In the genomic region with DNA sequence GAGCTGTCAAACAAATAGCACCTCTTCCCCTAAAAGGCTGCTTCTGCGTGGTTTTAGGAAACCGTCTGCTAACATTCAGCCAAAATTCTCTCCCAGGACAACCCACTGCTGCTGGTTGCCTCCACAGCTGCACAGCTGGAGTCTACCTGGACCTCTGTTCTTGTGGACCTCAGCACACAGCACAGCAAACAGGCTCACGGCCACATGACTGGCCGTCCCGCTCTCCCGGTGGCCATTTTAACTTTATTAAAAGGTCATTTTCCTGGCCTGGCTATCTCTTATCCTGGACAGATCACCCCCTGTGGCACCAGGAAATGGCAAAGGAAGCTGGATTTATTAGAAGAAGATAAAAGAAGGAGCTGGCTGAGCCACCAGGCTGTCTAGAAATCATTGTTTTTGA, we compare ENCODE assay signal across 30 cellular contexts. TPM values are rescaled to one million over a fixed set of nuclear protein-coding genes. Genes with fewer than 3 reads are reported as not detected.
A peak's percentile ranks its signal among the peaks of the same experiment; 100 is the strongest.
DNase-seq lines count a peak whose midpoint lies in the region; ATAC-seq and TF ChIP-seq lines count a peak whose summit lies in the region.
"Had no signal": no experiment of that assay in that cellular context is flagged by ENCODE, and none has a peak within 500 bp of the region (broad histone marks: within the 10 kb centered on the region; RNA-seq: fewer than 3 reads in every experiment).

No MANE protein-coding gene starts in this region.

- TF ChIP-seq EP300 in gastroesophageal sphincter (IDR thresholded peaks at IDR 0.05): no peak

- no peaks in the 10 kb centered on the region for H3K4me1 Mint-ChIP-seq in activated CD8-positive, alpha-beta T cell treated with anti-CD3 and anti-CD28 coated beads, Interleukin-2, amount 10 ng/mL, durations not matched to agents 7 days and 5 days (ENCODE audit: low read depth)

- H3K27me3 Mint-ChIP-seq in activated CD8-positive, alpha-beta T cell treated with anti-CD3 and anti-CD28 coated beads, Interleukin-2, amount 10 ng/mL, durations not matched to agents 7 days and 5 days (ENCODE audit: low read depth): peaks cover 2% of the 10 kb centered on the region
- H3K27me3 Mint-ChIP-seq: activated naive CD8-positive, alpha-beta T cell; type B pancreatic cell had no signal

- no peak for ATAC-seq in Panc1
- no peak for ATAC-seq in gastroesophageal sphincter
- ATAC-seq in gastrocnemius medialis: no peak
- no peak for ATAC-seq in HG03097 (IDR thresholded peaks at IDR 0.05; ENCODE audit: low FRiP score, unreplicated experiment)
- ATAC-seq in activated CD8-positive, alpha-beta T cell treated with anti-CD3 and anti-CD28 coated beads, Interleukin-2, amount 10 ng/mL, durations not matched to agents 7 days and 5 days: no peak
- ATAC-seq: effector memory CD8-positive, alpha-beta T cell; esophagus mucosa; foreskin keratinocyte had no signal

- DNase-seq in Panc1 (ENCODE audit: low read depth, low spot score): no peak
- no peak for DNase-seq in gastrocnemius medialis
- DNase-seq in NCI-H2171 (lab: John Stamatoyannopoulos, UW): no peak
- DNase-seq in SKM-1 (lab: John Stamatoyannopoulos, UW; ENCODE audit: unreplicated experiment): no peak
- DNase-seq in activated CD8-positive, alpha-beta T cell treated with anti-CD3 and anti-CD28 coated beads, Interleukin-2, amount 10 ng/mL, durations not matched to agents 7 days and 5 days: no peak
- DNase-seq: activated CD4-positive, alpha-beta T cell treated with anti-CD3 and anti-CD28 coated beads for 4 hours; activated effector memory CD4-positive, alpha-beta T cell treated with Interleukin-2 at 50 U/mL for 16 hours; cortex of kidney; DMS153; effector memory CD8-positive, alpha-beta T cell; foreskin keratinocyte; KBM-7; kidney glomerular epithelial cell; NCI-H1092; NCI-H1694 treated with DMSO at 0.1 percent for 48 hours; NCI-H2171 treated with DMSO at 0.1 percent for 48 hours; NCI-H510A; nephron progenitor cell; retina; spleen; stimulated activated CD8-positive, alpha-beta memory T cell treated with anti-CD3 and anti-CD28 coated beads, Interleukin-4, amount 100 ng/mL, for 48 hours had no signal

- CTCF ChIA-PET in Panc1 (lab: Charles Lee): interaction anchor here (0.7 kb wide), 1 partner anchor 24 kb away, joined by 6 read pairs; no protein-coding TSS in a partner anchor
- CTCF ChIA-PET in activated CD8-positive, alpha-beta T cell treated with anti-CD3 and anti-CD28 coated beads, Interleukin-2, amount 10 ng/mL, durations not matched to agents 7 days and 5 days (lab: Charles Lee): no interaction called here

- intact Hi-C loops in Panc1 (cut with micrococcal nuclease; ENCODE audit: unreplicated experiment) (no loop called here), gastrocnemius medialis (cut with DNase I; ENCODE audit: low total_unique reads) (no loop called here)

- WGBS in gastroesophageal sphincter (ENCODE audit: low coverage in 1 of 2), 2 donors: 42 to 55% methylated on average over 2 to 6 of the region's 6 CpGs

- H3K27me3 ChIP-seq in Panc1 (ENCODE audit: control insufficient read depth, insufficient read depth, low read length) (no peaks in the 10 kb centered on the region), gastroesophageal sphincter (no peaks in the 10 kb centered on the region), gastrocnemius medialis (no peaks in the 10 kb centered on the region)
- H3K27me3 ChIP-seq: cardiac muscle cell, hepatocyte, spleen had no signal

- POLR2A ChIA-PET in Panc1 (lab: Charles Lee): no interaction called here
- POLR2A ChIA-PET in activated CD8-positive, alpha-beta T cell treated with anti-CD3 and anti-CD28 coated beads, Interleukin-2, amount 10 ng/mL, durations not matched to agents 7 days and 5 days (lab: Charles Lee): no interaction called here

- H3K27ac Mint-ChIP-seq in activated CD8-positive, alpha-beta T cell treated with anti-CD3 and anti-CD28 coated beads, Interleukin-2, amount 10 ng/mL, durations not matched to agents 7 days and 5 days: no peak overlapping the region
- H3K27ac Mint-ChIP-seq: activated naive CD8-positive, alpha-beta T cell; effector memory CD8-positive, alpha-beta T cell; nephron progenitor cell; T-helper 2 cell treated with Interferon-gamma antibody and Interleukin-4, amounts not matched to agents 5 μg/mL and 100 μg/mL, for 36 hours; type B pancreatic cell had no signal

- no TSS peak for BruUV-seq in Panc1 (replicated peaks; lab: Mats Ljungman, UMichigan)

- H3K36me3 ChIP-seq in Panc1 (ENCODE audit: control insufficient read depth, insufficient read depth, low read length) (no peaks in the 10 kb centered on the region), gastroesophageal sphincter (no peaks in the 10 kb centered on the region), gastrocnemius medialis (no peaks in the 10 kb centered on the region)
- H3K36me3 ChIP-seq: cardiac muscle cell, spleen had no signal

- TF ChIP-seq CTCF in Panc1 (IDR thresholded peaks at IDR 0.05) (no peak), VCaP (conservative IDR thresholded peaks at IDR 0.05) (no peak), gastroesophageal sphincter (IDR thresholded peaks at IDR 0.05) (no peak), gastrocnemius medialis (IDR thresholded peaks at IDR 0.05 in 4 of 5, conservative IDR thresholded peaks at IDR 0.05 in 1 of 5) (no peak)

- H3K36me3 Mint-ChIP-seq in activated CD8-positive, alpha-beta T cell treated with anti-CD3 and anti-CD28 coated beads, Interleukin-2, amount 10 ng/mL, durations not matched to agents 7 days and 5 days (ENCODE audit: low read depth): no peaks in the 10 kb centered on the region
- H3K36me3 Mint-ChIP-seq: activated naive CD8-positive, alpha-beta T cell had no signal

- no peaks in the 10 kb centered on the region for H3K9me3 ChIP-seq in Panc1 (ENCODE audit: control insufficient read depth, insufficient read depth, low read depth, low read length)
- no peaks in the 10 kb centered on the region for H3K9me3 ChIP-seq in gastroesophageal sphincter
- H3K9me3 ChIP-seq in gastrocnemius medialis: no peaks in the 10 kb centered on the region
- H3K9me3 ChIP-seq: spleen had no signal

- no peak overlapping the region for H3K4me3 Mint-ChIP-seq in activated CD8-positive, alpha-beta T cell treated with anti-CD3 and anti-CD28 coated beads, Interleukin-2, amount 10 ng/mL, durations not matched to agents 7 days and 5 days
- H3K4me3 Mint-ChIP-seq: activated naive CD8-positive, alpha-beta T cell; effector memory CD8-positive, alpha-beta T cell; nephron progenitor cell; T-helper 2 cell treated with Interferon-gamma antibody and Interleukin-4, amounts not matched to agents 5 μg/mL and 100 μg/mL, for 36 hours; type B pancreatic cell had no signal

- H3K4me1 ChIP-seq in Panc1 (ENCODE audit: control insufficient read depth, insufficient read depth, low read length) (peaks cover 11% of the 10 kb centered on the region), gastroesophageal sphincter (peaks cover 33 to 100% (median 37%) of the 10 kb centered on the region in 3 donors), gastrocnemius medialis (peaks cover 56 to 77% of the 10 kb centered on the region in 2 donors)
- H3K4me1 ChIP-seq: foreskin keratinocyte had no signal

- peak in 1 of 2 donors; percentile 35 for TF ChIP-seq POLR2A in gastroesophageal sphincter (IDR thresholded peaks at IDR 0.05)
- no peak for TF ChIP-seq POLR2A in gastrocnemius medialis (IDR thresholded peaks at IDR 0.05)

- H3K4me3 ChIP-seq in Panc1 (ENCODE audit: low read depth in 2 of 2, low read length in 2 of 2): no peak overlapping the region
- no peak overlapping the region for H3K4me3 ChIP-seq in gastroesophageal sphincter
- no peak overlapping the region for H3K4me3 ChIP-seq in gastrocnemius medialis
- H3K4me3 ChIP-seq: cardiac muscle cell, hepatocyte, spleen had no signal

- H3K27ac ChIP-seq in Panc1 (ENCODE audit: low read length) (0 out of 2 replicates have a peak overlapping the region, but pooled peaks have one; percentile 35), VCaP (peak overlapping the region; percentile 21; the same call in 1 of the 2 replicates), gastroesophageal sphincter (peak overlapping the region; percentile 84 to 100 (median 96)), gastrocnemius medialis (peak overlapping the region; percentile 51 to 92 (median 81))
- H3K27ac ChIP-seq: cardiac muscle cell, foreskin keratinocyte, hepatocyte had no signal

- H3K9me3 Mint-ChIP-seq in activated CD8-positive, alpha-beta T cell treated with anti-CD3 and anti-CD28 coated beads, Interleukin-2, amount 10 ng/mL, durations not matched to agents 7 days and 5 days (ENCODE audit: insufficient read depth): no peaks in the 10 kb centered on the region
- H3K9me3 Mint-ChIP-seq: effector memory CD8-positive, alpha-beta T cell; nephron progenitor cell; T-helper 2 cell treated with Interferon-gamma antibody and Interleukin-4, amounts not matched to agents 5 μg/mL and 100 μg/mL, for 36 hours; type B pancreatic cell had no signal

- in situ Hi-C loops in Panc1 (cut with HindIII; ENCODE audit: low pct_unique_long_range_greater_than_20kb, low sequenced_read_pairs): no loop called here
- in situ Hi-C loops in gastrocnemius medialis (cut with MboI; ENCODE audit: low sequenced_read_pairs in 4 of 4): no loop called here

RNA-seq across cellular contexts. Expression of gene SORBS1, which starts 27.6 kb away (rescaled TPM):
- 29.4 TPM for total RNA-seq in Panc1 (2021; ENCODE audit: unreplicated experiment)
- polyA plus RNA-seq in Panc1 (2012; ENCODE audit: insufficient read length): 18.4 TPM
- 1,000 to 10,000 TPM; 1,866 to 2,220 (median 1,948) TPM for total RNA-seq in gastroesophageal sphincter
- total RNA-seq in gastrocnemius medialis: 100 to 1,000 TPM; 146 to 331 (median 186) TPM
- total RNA-seq in activated CD8-positive, alpha-beta T cell treated with anti-CD3 and anti-CD28 coated beads, Interleukin-2, amount 10 ng/mL, durations not matched to agents 7 days and 5 days: under 1 TPM; 0.24 to 0.47 TPM

Comparison
In these comparisons a context has a peak if more than half of its experiments do, and no peak if none do; other contexts are left out.
1. H3K27ac ChIP-seq: peak in every context shown above with its lines; median percentile 96 in gastroesophageal sphincter; 81 in gastrocnemius medialis; 35 in Panc1; 21 in VCaP.
2. RNA of gene SORBS1, which starts 27.6 kb away (total RNA-seq): 1,866 to 2,220 TPM in gastroesophageal sphincter, 146 to 331 TPM in gastrocnemius medialis and 29.4 TPM in Panc1 (single experiment); 0.24 to 0.47 TPM in activated CD8-positive, alpha-beta T cell treated with anti-CD3 and anti-CD28 coated beads, Interleukin-2, amount 10 ng/mL, durations not matched to agents 7 days and 5 days; every median in the first group is over 10 times any median in the second.